Comparison of ENCODE assay signal across 8 cellular contexts in genomic region chr9:113581865-113582697, GRCh38.
DNase-seq lines count a peak whose midpoint lies in the region; ATAC-seq lines count a peak whose summit lies in the region.

No MANE protein-coding gene starts in this region.

- no peaks in the 10 kb centered on the region for H3K9me3 Mint-ChIP-seq in central memory CD8-positive, alpha-beta T cell
- no peaks in the 10 kb centered on the region for H3K9me3 Mint-ChIP-seq in memory B cell

- ATAC-seq in GM19025 (IDR thresholded peaks at IDR 0.05; ENCODE audit: low read depth, unreplicated experiment) = peak; percentile 87
- peak; percentile 87 for ATAC-seq in HG03280 (IDR thresholded peaks at IDR 0.05; ENCODE audit: unreplicated experiment)
- ATAC-seq in central memory CD8-positive, alpha-beta T cell (replicated peaks; ENCODE audit: extremely low read depth, poor library complexity, severe bottlenecking) = peak; percentile 77
- ATAC-seq in memory B cell (ENCODE audit: low read depth) = peak; percentile 83

- in situ Hi-C loops in ACHN (cut with HindIII; ENCODE audit: low pct_ligation_motif_present, low pct_unique_long_range_greater_than_20kb, low sequenced_read_pairs) = no loop called here

- H3K27me3 Mint-ChIP-seq in central memory CD8-positive, alpha-beta T cell = no peaks in the 10 kb centered on the region
- H3K27me3 Mint-ChIP-seq in memory B cell = no peaks in the 10 kb centered on the region

- H3K4me1 Mint-ChIP-seq in central memory CD8-positive, alpha-beta T cell = peaks cover 89% of the 10 kb centered on the region
- peaks cover 46% of the 10 kb centered on the region for H3K4me1 Mint-ChIP-seq in memory B cell

- peak overlapping the region; percentile 88 for H3K27ac Mint-ChIP-seq in central memory CD8-positive, alpha-beta T cell (ENCODE audit: low read depth)
- peak overlapping the region; percentile 88 for H3K27ac Mint-ChIP-seq in memory B cell

- H3K36me3 Mint-ChIP-seq in central memory CD8-positive, alpha-beta T cell (ENCODE audit: insufficient read depth) = peaks cover 35% of the 10 kb centered on the region
- H3K36me3 Mint-ChIP-seq in memory B cell = peaks cover 18% of the 10 kb centered on the region

- H3K4me3 Mint-ChIP-seq in central memory CD8-positive, alpha-beta T cell = peak overlapping the region; percentile 83
- peak overlapping the region; percentile 75 for H3K4me3 Mint-ChIP-seq in memory B cell

- DNase-seq in ACHN = peak; percentile 19
- DNase-seq in activated CD4-positive, CD25-positive, alpha-beta regulatory T cell (lab: John Stamatoyannopoulos, UW) = peak; percentile 14 to 65 (median 50)
- DNase-seq in central memory CD8-positive, alpha-beta T cell (ENCODE audit: low spot score in 2 of 2) = peak; percentile 53 to 74
- DNase-seq in memory B cell (ENCODE audit: low spot score in 2 of 2) = peak; percentile 68 to 83
- peak; percentile 59 to 66 for DNase-seq in stimulated activated CD8-positive, alpha-beta memory T cell treated with anti-CD3 and anti-CD28 coated beads, Interleukin-2, amount 100 ng/mL, for 48 hours (ENCODE audit: low read depth in 2 of 2)
- DNase-seq in 8988T = no peak
